In genomic region chr11:57307666-57308270, GRCh38 we compare ENCODE assay signal across 18 cellular contexts. TPM values are rescaled to one million over a fixed set of nuclear protein-coding genes. Genes with fewer than 3 reads are reported as not detected.
A peak's percentile ranks its signal among the peaks of the same experiment; 100 is the strongest.
DNase-seq lines count a peak whose midpoint lies in the region; ATAC-seq, FAIRE-seq and TF ChIP-seq lines count a peak whose summit lies in the region.
"Had no signal": no experiment of that assay in that cellular context is flagged by ENCODE, and none has a peak within 500 bp of the region (broad histone marks: within the 10 kb centered on the region; RNA-seq: fewer than 3 reads in every experiment).

No MANE protein-coding gene starts in this region.

- H3K4me1 ChIP-seq in skeletal muscle tissue (ENCODE audit: control insufficient read depth in 3 of 3, insufficient read depth in 3 of 3, low read length in 3 of 3) (peaks cover 75 to 82% (median 78%) of the 10 kb centered on the region in 3 donors), OCI-LY7 (ENCODE audit: insufficient read depth, low read length, poor library complexity, severe bottlenecking) (no peaks in the 10 kb centered on the region), Karpas-422 (ENCODE audit: low read length) (peaks cover 3% of the 10 kb centered on the region)

- H3K36me3 Mint-ChIP-seq in brain (peaks cover 58% of the 10 kb centered on the region), nephron progenitor cell (ENCODE audit: low read depth) (peaks cover 58% of the 10 kb centered on the region)

- FAIRE-seq in GM12892 (lab: Jason Lieb, UNC): peak; percentile 62
- FAIRE-seq: islet of Langerhans, TTC549 had no signal

- H3K27ac ChIP-seq in skeletal muscle tissue (ENCODE audit: low read depth, low read length): no peak overlapping the region
- H3K27ac ChIP-seq in OCI-LY7 (ENCODE audit: low read depth, low read length, poor library complexity, severe bottlenecking): no peak overlapping the region
- H3K27ac ChIP-seq in Karpas-422 (ENCODE audit: low read length): no peak overlapping the region
- H3K27ac ChIP-seq: SK-N-MC had no signal

- intact Hi-C loops in OCI-LY7 (cut with micrococcal nuclease; ENCODE audit: unreplicated experiment): no loop called here

- ATAC-seq in left lobe of liver (no peak), HG03108 (IDR thresholded peaks at IDR 0.05; ENCODE audit: unreplicated experiment) (no peak)
- ATAC-seq: heart left ventricle, right cardiac atrium had no signal

- H4K20me1 ChIP-seq in OCI-LY7 (ENCODE audit: insufficient read depth, low read length): no peaks in the 10 kb centered on the region
- no peaks in the 10 kb centered on the region for H4K20me1 ChIP-seq in Karpas-422 (ENCODE audit: insufficient read depth, low read depth, low read length)

- H3K4me1 Mint-ChIP-seq in brain (peaks cover 84% of the 10 kb centered on the region), nephron progenitor cell (peaks cover 89% of the 10 kb centered on the region)

- H3K9me3 ChIP-seq in skeletal muscle tissue (ENCODE audit: control insufficient read depth in 3 of 3, low read length in 3 of 3) (no peaks in the 10 kb centered on the region), OCI-LY7 (ENCODE audit: low read length) (no peaks in the 10 kb centered on the region), Karpas-422 (ENCODE audit: low read length) (no peaks in the 10 kb centered on the region)
- H3K9me3 ChIP-seq: esophagus muscularis mucosa, heart left ventricle had no signal

- H3K27me3 ChIP-seq in skeletal muscle tissue (ENCODE audit: control insufficient read depth in 3 of 3, insufficient read depth in 3 of 3, low read length in 3 of 3) (no peaks in the 10 kb centered on the region), Karpas-422 (ENCODE audit: low read length) (no peaks in the 10 kb centered on the region)
- H3K27me3 ChIP-seq: esophagus muscularis mucosa, heart left ventricle had no signal

- H3K4me3 Mint-ChIP-seq in brain: peak overlapping the region in 2 of 5 experiments; percentile 37 to 62
- H3K4me3 Mint-ChIP-seq in nephron progenitor cell: no peak overlapping the region
- H3K4me3 Mint-ChIP-seq: activated T-cell treated with anti-CD3 and anti-CD28 coated beads, Interleukin-2, amount 50 U/mL, for 24 hours had no signal

- TF ChIP-seq CTCF in brain (conservative IDR thresholded peaks at IDR 0.05) (no peak), nephron progenitor cell (IDR thresholded peaks at IDR 0.05) (no peak), OCI-LY7 (conservative IDR thresholded peaks at IDR 0.05; ENCODE audit: low read length) (no peak)

- no peak overlapping the region for H2AFZ ChIP-seq in OCI-LY7 (ENCODE audit: low read length)
- H2AFZ ChIP-seq in Karpas-422 (ENCODE audit: low read length): no peak overlapping the region

- H3K79me2 ChIP-seq in OCI-LY7 (ENCODE audit: insufficient read depth, low read depth, low read length) (no peaks in the 10 kb centered on the region), Karpas-422 (ENCODE audit: low read length) (no peaks in the 10 kb centered on the region)

- peak overlapping the region; percentile 14 to 41 (median 33) for H3K4me3 ChIP-seq in skeletal muscle tissue (ENCODE audit: low read length in 3 of 3)
- H3K4me3 ChIP-seq in OCI-LY7 (ENCODE audit: low read depth, low read length, poor library complexity, severe bottlenecking): no peak overlapping the region
- H3K4me3 ChIP-seq in Karpas-422 (ENCODE audit: low read length): no peak overlapping the region
- H3K4me3 ChIP-seq: heart left ventricle, SK-N-MC had no signal

- H3K27me3 Mint-ChIP-seq in brain (no peaks in the 10 kb centered on the region), nephron progenitor cell (ENCODE audit: low read depth, poor library complexity) (no peaks in the 10 kb centered on the region)
- H3K27me3 Mint-ChIP-seq: activated T-cell treated with anti-CD3 and anti-CD28 coated beads, Interleukin-2, amount 50 U/mL, for 24 hours had no signal

- peak overlapping the region in 2 of 3 donors; percentile 25 to 42 for H3K9ac ChIP-seq in skeletal muscle tissue (ENCODE audit: low read depth in 1 of 3, low read length in 3 of 3)
- no peak overlapping the region for H3K9ac ChIP-seq in Karpas-422 (ENCODE audit: low read length)

- POLR2A ChIA-PET in OCI-LY7 (lab: Charles Lee): interaction anchor here (0.8 kb wide), 1 partner anchor 15 kb away, joined by 3 read pairs; no protein-coding TSS in a partner anchor

- H3K9me2 ChIP-seq in OCI-LY7 (ENCODE audit: insufficient read depth, low read length) (no peaks in the 10 kb centered on the region), Karpas-422 (replicated peaks; ENCODE audit: insufficient read depth, low read length) (no peaks in the 10 kb centered on the region)

- no peak for TF ChIP-seq POLR2A in GM12892 (IDR thresholded peaks at IDR 0.05; ENCODE audit: low read depth, low read length)

- no TSS peak for BruUV-seq in OCI-LY7 (replicated peaks; lab: Mats Ljungman, UMichigan)

- H3K4me2 ChIP-seq in OCI-LY7 (ENCODE audit: low read length) (no peak overlapping the region), Karpas-422 (ENCODE audit: low read depth, low read length, poor library complexity, severe bottlenecking) (no peak overlapping the region)

- H3K36me3 ChIP-seq in skeletal muscle tissue (ENCODE audit: control insufficient read depth in 3 of 3, insufficient read depth in 3 of 3, low read length in 3 of 3) (peaks cover 12 to 28% (median 15%) of the 10 kb centered on the region in 3 donors), OCI-LY7 (ENCODE audit: insufficient read depth, low read length) (no peaks in the 10 kb centered on the region), Karpas-422 (ENCODE audit: insufficient read depth, low read length) (no peaks in the 10 kb centered on the region; the same call in 1 of the 2 replicates)

- DNase-seq in GM12892 (ENCODE audit: insufficient read length) (no peak), left lobe of liver (ENCODE audit: low spot score) (peak; percentile 42), nephron progenitor cell (no peak), OCI-LY7 (ENCODE audit: low spot score) (no peak), Karpas-422 (no peak)
- DNase-seq: activated naive CD4-positive, alpha-beta T cell treated with anti-CD3 and anti-CD28 coated beads, Interleukin-2, amount 50 U/mL, for 16 hours; activated T-cell treated with anti-CD3 and anti-CD28 coated beads, Interleukin-2, amount 50 U/mL, for 24 hours; heart left ventricle; midbrain; NCI-H524 treated with DMSO at 0.1 percent for 48 hours had no signal

- no peaks in the 10 kb centered on the region for H3K9me3 Mint-ChIP-seq in brain
- no peaks in the 10 kb centered on the region for H3K9me3 Mint-ChIP-seq in nephron progenitor cell
- H3K9me3 Mint-ChIP-seq: activated T-cell treated with anti-CD3 and anti-CD28 coated beads, Interleukin-2, amount 50 U/mL, for 24 hours had no signal

- CTCF ChIA-PET in OCI-LY7 (lab: Charles Lee; ENCODE audit: unreplicated experiment): no interaction called here

- H3K27ac Mint-ChIP-seq in brain (peak overlapping the region in 3 of 5 experiments; percentile 55 to 76 (median 68)), nephron progenitor cell (no peak overlapping the region)
- H3K27ac Mint-ChIP-seq: activated T-cell treated with anti-CD3 and anti-CD28 coated beads, Interleukin-2, amount 50 U/mL, for 24 hours had no signal

RNA-seq across cellular contexts. Expression of gene TNKS1BP1, which starts 17.0 kb away (rescaled TPM):
- polyA plus RNA-seq in GM12892 (2012; ENCODE audit: missing spikeins): 5.8 TPM
- 44.0 TPM for polyA plus RNA-seq in brain (ENCODE audit: insufficient read depth, low read depth, low replicate concordance)
- total RNA-seq in left lobe of liver (102 TPM), skeletal muscle tissue (65.2 TPM), OCI-LY7 (2022) (16.4 and 19.7 TPM in 2 replicates)
- total RNA-seq in OCI-LY7 (2014; rRNA removed; shearing (Covaris generic)): 5.3 and 6.4 TPM in 2 replicates
- total RNA-seq in Karpas-422 (2014; rRNA removed; shearing (Covaris generic); ENCODE audit: low replicate concordance): 11.6 and 21.9 TPM in 2 replicates

RNA-seq across cellular contexts. Expression of gene SSRP1, which starts 27.9 kb away (rescaled TPM):
- 117 TPM for polyA plus RNA-seq in GM12892 (2012; ENCODE audit: missing spikeins)
- 226 TPM for polyA plus RNA-seq in brain (ENCODE audit: insufficient read depth, low read depth, low replicate concordance)
- total RNA-seq in left lobe of liver (24.3 TPM), skeletal muscle tissue (38.6 TPM), OCI-LY7 (2022) (216 and 221 TPM in 2 replicates)
- total RNA-seq in OCI-LY7 (2014; rRNA removed; shearing (Covaris generic)): 146 and 185 TPM in 2 replicates
- 79.9 and 111 TPM in 2 replicates for total RNA-seq in Karpas-422 (2014; rRNA removed; shearing (Covaris generic); ENCODE audit: low replicate concordance)

RNA-seq across cellular contexts. Expression of gene P2RX3, which starts 30.4 kb away (rescaled TPM):
- polyA plus RNA-seq in GM12892 (2012; ENCODE audit: missing spikeins): not detected
- polyA plus RNA-seq in brain (ENCODE audit: insufficient read depth, low read depth, low replicate concordance): 0.41 TPM
- total RNA-seq in left lobe of liver (0.50 TPM), skeletal muscle tissue (1.6 TPM), OCI-LY7 (2022) (not detected in 2 replicates)
- total RNA-seq in OCI-LY7 (2014; rRNA removed; shearing (Covaris generic)): not detected in 2 replicates
- not detected in 2 replicates for total RNA-seq in Karpas-422 (2014; rRNA removed; shearing (Covaris generic); ENCODE audit: low replicate concordance)
- total RNA-seq: esophagus muscularis mucosa, right cardiac atrium had no signal

Comparison
In these comparisons a context has a peak if more than half of its experiments do, and no peak if none do; other contexts are left out.
1. H3K4me3 ChIP-seq: peak in skeletal muscle tissue (3 of 3); none in OCI-LY7 (single experiment) and Karpas-422 (single experiment).